In genomic region chr11:59758638-59759037, GRCh38 we compare ENCODE assay signal across 16 cellular contexts. TPM values are rescaled to one million over a fixed set of nuclear protein-coding genes. Genes with fewer than 3 reads are reported as not detected.
DNase-seq lines count a peak whose midpoint lies in the region; ATAC-seq, FAIRE-seq and TF ChIP-seq lines count a peak whose summit lies in the region.
"Had no signal": no experiment of that assay in that cellular context is flagged by ENCODE, and none has a peak within 500 bp of the region (broad histone marks: within the 10 kb centered on the region; RNA-seq: fewer than 3 reads in every experiment).

No MANE protein-coding gene starts in this region.

- TF ChIP-seq CTCF in Caco-2 (IDR thresholded peaks at IDR 0.05; ENCODE audit: insufficient read depth in 1 of 2, low read depth in 1 of 2, low read length in 1 of 2, severe bottlenecking in 1 of 2, unreplicated experiment in 1 of 2) (no peak), WERI-Rb-1 (IDR thresholded peaks at IDR 0.05; ENCODE audit: low read depth, low read length) (no peak), nephron (IDR thresholded peaks at IDR 0.05; ENCODE audit: unreplicated experiment in 3 of 3) (no peak), progenitor cell of endocrine pancreas (IDR thresholded peaks at IDR 0.05; ENCODE audit: unreplicated experiment) (no peak), vagina (IDR thresholded peaks at IDR 0.05) (no peak)

- TF ChIP-seq POLR2A in vagina (IDR thresholded peaks at IDR 0.05), result no peak

- H3K27ac ChIP-seq in WERI-Rb-1 (peak overlapping the region; percentile 95), vagina (no peak overlapping the region)
- H3K27ac ChIP-seq: GM23248 had no signal

- H3K9me3 Mint-ChIP-seq in Caco-2 (ENCODE audit: unreplicated experiment) (no peaks in the 10 kb centered on the region), nephron (no peaks in the 10 kb centered on the region), progenitor cell of endocrine pancreas (ENCODE audit: low read depth) (no peaks in the 10 kb centered on the region)
- H3K9me3 Mint-ChIP-seq: CD4-positive, alpha-beta T cell had no signal

- H3K4me1 ChIP-seq in Caco-2 (peaks cover 33% of the 10 kb centered on the region), vagina (peaks cover 28% of the 10 kb centered on the region)

- H3K36me3 Mint-ChIP-seq in Caco-2 (ENCODE audit: insufficient read depth, unreplicated experiment), result peaks cover 84% of the 10 kb centered on the region
- no peaks in the 10 kb centered on the region for H3K36me3 Mint-ChIP-seq in nephron (ENCODE audit: low read depth)
- H3K36me3 Mint-ChIP-seq in progenitor cell of endocrine pancreas (ENCODE audit: insufficient read depth), result peaks cover 3% of the 10 kb centered on the region

- H3K27me3 ChIP-seq in Caco-2 (replicated peaks; ENCODE audit: control insufficient read depth, insufficient read depth, low read length) (no peaks in the 10 kb centered on the region), WERI-Rb-1 (ENCODE audit: insufficient read depth, low read depth, severe bottlenecking) (no peaks in the 10 kb centered on the region), vagina (no peaks in the 10 kb centered on the region)

- H3K27ac Mint-ChIP-seq in Caco-2 (ENCODE audit: unreplicated experiment) (no peak overlapping the region), nephron (peak overlapping the region in 1 of 3 experiments; percentile 28), progenitor cell of endocrine pancreas (no peak overlapping the region)
- H3K27ac Mint-ChIP-seq: CD4-positive, alpha-beta T cell had no signal

- FAIRE-seq in HTR-8/SVneo (lab: Jason Lieb, UNC), result no peak
- FAIRE-seq: A204.1 had no signal

- CTCF ChIA-PET in Caco-2 (lab: Charles Lee), result no interaction called here

- intact Hi-C loops in Caco-2 (cut with micrococcal nuclease; ENCODE audit: unreplicated experiment), result loop anchor here (5.0 to 10.0 kb wide), 2 partner anchors 159 to 584 kb away; partner anchors contain the start of gene DTX4
- intact Hi-C loops in vagina (cut with DNase I), result no loop called here

- H3K9me3 ChIP-seq in Caco-2 (no peaks in the 10 kb centered on the region), WERI-Rb-1 (ENCODE audit: severe bottlenecking) (no peaks in the 10 kb centered on the region), vagina (no peaks in the 10 kb centered on the region)
- H3K9me3 ChIP-seq: HAP-1 had no signal

- H3K36me3 ChIP-seq in Caco-2 (ENCODE audit: control insufficient read depth, insufficient read depth, low read length) (peaks cover 1% of the 10 kb centered on the region; the same call in 1 of the 2 replicates), WERI-Rb-1 (peaks cover 47% of the 10 kb centered on the region), vagina (no peaks in the 10 kb centered on the region)
- H3K36me3 ChIP-seq: HAP-1 had no signal

- no peaks in the 10 kb centered on the region for H3K27me3 Mint-ChIP-seq in Caco-2 (ENCODE audit: insufficient read depth, unreplicated experiment)
- H3K27me3 Mint-ChIP-seq in nephron (ENCODE audit: low read depth), result peaks cover 49% of the 10 kb centered on the region
- no peaks in the 10 kb centered on the region for H3K27me3 Mint-ChIP-seq in progenitor cell of endocrine pancreas
- H3K27me3 Mint-ChIP-seq: CD4-positive, alpha-beta T cell had no signal

- ATAC-seq in GM18870 (IDR thresholded peaks at IDR 0.05; ENCODE audit: unreplicated experiment), result no peak

- H3K4me1 Mint-ChIP-seq in Caco-2 (ENCODE audit: low read depth, unreplicated experiment) (peaks cover 50% of the 10 kb centered on the region), nephron (peaks cover 11% of the 10 kb centered on the region), progenitor cell of endocrine pancreas (ENCODE audit: low read depth) (peaks cover 35% of the 10 kb centered on the region)

- POLR2A ChIA-PET in Caco-2 (lab: Charles Lee), result no interaction called here

- BruUV-seq in Caco-2 (replicated peaks; lab: Mats Ljungman, UMichigan), result no TSS peak

- no peak for DNase-seq in Caco-2
- no peak for DNase-seq in WERI-Rb-1
- DNase-seq in progenitor cell of endocrine pancreas (ENCODE audit: low spot score, unreplicated experiment), result no peak
- DNase-seq in HTR-8/SVneo (ENCODE audit: insufficient read length, low spot score), result no peak
- no peak for DNase-seq in vagina (ENCODE audit: extremely low spot score in 2 of 2)
- DNase-seq: AML-193; CD4-positive, alpha-beta T cell; DMS153; DMS79 treated with DMSO at 0.1 percent for 48 hours; GF-D8; GM23248 had no signal

- peak overlapping the region; percentile 83 for H3K4me3 Mint-ChIP-seq in Caco-2 (ENCODE audit: unreplicated experiment)
- H3K4me3 Mint-ChIP-seq in nephron, result peak overlapping the region; percentile 9 to 36 (median 21)
- peak overlapping the region; percentile 29 for H3K4me3 Mint-ChIP-seq in progenitor cell of endocrine pancreas (ENCODE audit: low read depth)

- H3K4me3 ChIP-seq in Caco-2 (ENCODE audit: low read depth, low read length) (no peak overlapping the region), WERI-Rb-1 (ENCODE audit: low read depth, low read length) (peak overlapping the region; percentile 20), vagina (no peak overlapping the region)
- H3K4me3 ChIP-seq: GM23248, HAP-1 had no signal

RNA-seq across cellular contexts. Expression of gene STX3, which starts 3.5 kb away (rescaled TPM):
- total RNA-seq in Caco-2 (2022), result 178 and 181 TPM in 2 replicates
- 91.5 and 113 TPM in 2 replicates for total RNA-seq in progenitor cell of endocrine pancreas
- 39.8 TPM for total RNA-seq in vagina

RNA-seq across cellular contexts. Expression of gene OR10V1, which starts 45.0 kb away (rescaled TPM):
- total RNA-seq in Caco-2 (2022) (not detected in 2 replicates), progenitor cell of endocrine pancreas (not detected in 2 replicates), vagina (not detected)
- total RNA-seq: CD4-positive, alpha-beta T cell; GM23248; H4 had no signal

RNA-seq across cellular contexts. Expression of gene MRPL16, which starts 51.9 kb away (rescaled TPM):
- total RNA-seq in Caco-2 (2022) (61.6 and 66.0 TPM in 2 replicates), progenitor cell of endocrine pancreas (44.2 and 44.7 TPM in 2 replicates), vagina (38.3 TPM)

Comparison
In these comparisons a context has a peak if more than half of its experiments do, and no peak if none do; other contexts are left out.
1. H3K4me3 Mint-ChIP-seq: peak in every context shown above with its lines; median percentile 83 in Caco-2; 29 in progenitor cell of endocrine pancreas; 21 in nephron.